ENCODE assay signal across 14 cellular contexts in genomic region chr15:38255690-38256089, GRCh38. TPM values are rescaled to one million over a fixed set of nuclear protein-coding genes. Genes with fewer than 3 reads are reported as not detected.
A peak's percentile ranks its signal among the peaks of the same experiment; 100 is the strongest.
DNase-seq lines count a peak whose midpoint lies in the region; TF ChIP-seq lines count a peak whose summit lies in the region.
"Had no signal": no experiment of that assay in that cellular context is flagged by ENCODE, and none has a peak within 500 bp of the region (broad histone marks: within the 10 kb centered on the region; RNA-seq: fewer than 3 reads in every experiment).

No MANE protein-coding gene starts in this region.

- DNase-seq in kidney glomerular epithelial cell (lab: John Stamatoyannopoulos, UW) (no peak), lower leg skin (ENCODE audit: low spot score in 2 of 2) (no peak), T-helper 1 cell (no peak), medulla oblongata (ENCODE audit: extremely low spot score) (no peak)
- DNase-seq: activated CD4-positive, alpha-beta T cell treated with anti-CD3 and anti-CD28 coated beads for 48 hours; activated naive CD4-positive, alpha-beta T cell treated with anti-CD3 and anti-CD28 coated beads for 36 hours; DMS79; NCI-H2171 had no signal

- H3K27me3 Mint-ChIP-seq in brain: peaks cover 19% of the 10 kb centered on the region

- peaks cover 69% of the 10 kb centered on the region for H3K4me1 Mint-ChIP-seq in brain

- H3K4me3 Mint-ChIP-seq in brain: peak overlapping the region; percentile 92 to 99 (median 98)
- H3K4me3 Mint-ChIP-seq: activated naive CD4-positive, alpha-beta T cell treated with anti-CD3 and anti-CD28 coated beads for 36 hours had no signal

- H3K36me3 ChIP-seq in HUES64 (ENCODE audit: insufficient read depth, low read length): no peaks in the 10 kb centered on the region
- H3K36me3 ChIP-seq in iPS-18a (ENCODE audit: control insufficient read depth, low read depth, low read length): no peaks in the 10 kb centered on the region
- no peaks in the 10 kb centered on the region for H3K36me3 ChIP-seq in subcutaneous abdominal adipose tissue (ENCODE audit: control insufficient read depth in 5 of 5, insufficient read depth in 5 of 5, low read length in 5 of 5)

- WGBS in HUES64: 63% methylated on average over 2 of the region's 2 CpGs
- whole genome bisulfite sequencing in lower leg skin, 2 donors: 21 to 27% methylated on average over 2 of the region's 2 CpGs

- no peak for TF ChIP-seq CTCF in brain (conservative IDR thresholded peaks at IDR 0.05)
- TF ChIP-seq CTCF in lower leg skin (IDR thresholded peaks at IDR 0.05): no peak

- peaks cover 57% of the 10 kb centered on the region for H3K4me1 ChIP-seq in HUES64 (ENCODE audit: insufficient read depth, low read length)
- H3K4me1 ChIP-seq in iPS-18a (ENCODE audit: control insufficient read depth, low read depth, low read length): peaks cover 29% of the 10 kb centered on the region
- H3K4me1 ChIP-seq in subcutaneous abdominal adipose tissue (ENCODE audit: control insufficient read depth in 5 of 5, insufficient read depth in 5 of 5, low read length in 5 of 5): peaks cover 0 to 55% (median 43%) of the 10 kb centered on the region in 5 donors

- H3K9me3 ChIP-seq in HUES64 (ENCODE audit: insufficient read depth, low read depth, low read length) (no peaks in the 10 kb centered on the region), iPS-18a (ENCODE audit: control insufficient read depth, low read depth, low read length) (no peaks in the 10 kb centered on the region), subcutaneous abdominal adipose tissue (ENCODE audit: control insufficient read depth in 5 of 5, low read length in 5 of 5) (no peaks in the 10 kb centered on the region)

- peak overlapping the region; percentile 34; the same call in 1 of the 2 replicates for H3K9ac ChIP-seq in HUES64 (ENCODE audit: low read depth, low read length)
- H3K9ac ChIP-seq in iPS-18a (ENCODE audit: low read length): peak overlapping the region; percentile 85
- H3K9ac ChIP-seq in subcutaneous abdominal adipose tissue (ENCODE audit: low read length in 5 of 5): peak overlapping the region in 4 of 5 donors; percentile 21 to 93 (median 90)

- peaks cover 0 to 6% (median 0%) of the 10 kb centered on the region in 5 experiments for H3K9me3 Mint-ChIP-seq in brain
- H3K9me3 Mint-ChIP-seq: activated naive CD4-positive, alpha-beta T cell treated with anti-CD3 and anti-CD28 coated beads for 36 hours; IgD-negative memory B cell had no signal

- H3K27me3 ChIP-seq in HUES64 (ENCODE audit: insufficient read depth, low read length): no peaks in the 10 kb centered on the region
- no peaks in the 10 kb centered on the region for H3K27me3 ChIP-seq in iPS-18a (ENCODE audit: control insufficient read depth, insufficient read depth, low read length)
- no peaks in the 10 kb centered on the region for H3K27me3 ChIP-seq in subcutaneous abdominal adipose tissue (ENCODE audit: control insufficient read depth in 5 of 5, insufficient read depth in 4 of 5, low read length in 5 of 5)

- H3K27ac ChIP-seq in HUES64 (ENCODE audit: low read depth, low read length) (no peak overlapping the region), iPS-18a (ENCODE audit: low read length) (no peak overlapping the region), subcutaneous abdominal adipose tissue (ENCODE audit: low read depth, low read length) (peak overlapping the region; percentile 84)

- peak overlapping the region in 3 of 5 experiments; percentile 3 to 100 (median 30) for H3K27ac Mint-ChIP-seq in brain
- H3K27ac Mint-ChIP-seq: activated naive CD4-positive, alpha-beta T cell treated with anti-CD3 and anti-CD28 coated beads for 36 hours; IgD-negative memory B cell had no signal

- H3K4me3 ChIP-seq in HUES64 (ENCODE audit: low read length): peak overlapping the region; percentile 87
- peak overlapping the region; percentile 92 for H3K4me3 ChIP-seq in iPS-18a (ENCODE audit: low read length)
- H3K4me3 ChIP-seq in subcutaneous abdominal adipose tissue (ENCODE audit: low read depth in 1 of 5, low read length in 5 of 5): peak overlapping the region; percentile 2 to 95 (median 83)
- H3K4me3 ChIP-seq in lower leg skin (ENCODE audit: low read depth, poor library complexity, severe bottlenecking): no peak overlapping the region
- H3K4me3 ChIP-seq: lung had no signal

- H3K36me3 Mint-ChIP-seq in brain: no peaks in the 10 kb centered on the region
- H3K36me3 Mint-ChIP-seq: IgD-negative memory B cell had no signal

- intact Hi-C loops in lower leg skin (cut with DNase I; ENCODE audit: low total_unique reads): no loop called here

- no peak for TF ChIP-seq POLR2A in lower leg skin (IDR thresholded peaks at IDR 0.05)

RNA-seq across cellular contexts. Expression of gene SPRED1, which starts 3.1 kb away (rescaled TPM):
- 32.0 TPM for polyA plus RNA-seq in HUES64 (2013, experiment 1 of 2)
- polyA plus RNA-seq in HUES64 (2013, experiment 2 of 2): 43.2 TPM
- 3.8 TPM for polyA plus RNA-seq in brain (ENCODE audit: insufficient read depth, low read depth, low replicate concordance)
- 10 to 100 TPM in 3 of 4 donors, 1 to 10 TPM in 1; 8.8 to 14.8 (median 11.5) TPM for total RNA-seq in lower leg skin

Comparison
In these comparisons a context has a peak if more than half of its experiments do, and no peak if none do; other contexts are left out.
1. H3K9ac ChIP-seq: peak in every context shown above with its lines; median percentile 90 in subcutaneous abdominal adipose tissue; 85 in iPS-18a; 34 in HUES64.